11 cellular contexts compared by ENCODE assay signal in genomic region chr17:45230410-45230786, GRCh38. TPM values are rescaled to one million over a fixed set of nuclear protein-coding genes. Genes with fewer than 3 reads are reported as not detected.
A peak's percentile ranks its signal among the peaks of the same experiment; 100 is the strongest.
DNase-seq lines count a peak whose midpoint lies in the region; ATAC-seq and TF ChIP-seq lines count a peak whose summit lies in the region.
"Had no signal": no experiment of that assay in that cellular context is flagged by ENCODE, and none has a peak within 500 bp of the region (broad histone marks: within the 10 kb centered on the region; RNA-seq: fewer than 3 reads in every experiment).

No MANE protein-coding gene starts in this region.

- no peak for TF ChIP-seq POLR2A in IMR-90 (IDR thresholded peaks at IDR 0.05; ENCODE audit: low read depth, low read length)

- H4K91ac ChIP-seq in IMR-90 (ENCODE audit: insufficient read depth, low read depth, low read length): peak overlapping the region; percentile 96; the same call in 1 of the 2 replicates
- H4K91ac ChIP-seq in trophoblast cell (ENCODE audit: low read depth, low read length): no peak overlapping the region

- H2AK9ac ChIP-seq in IMR-90 (replicated peaks; ENCODE audit: low read depth, low read length, poor library complexity): peak overlapping the region; percentile 44

- WGBS in IMR-90 (ENCODE audit: extremely low coverage in 2 of 2, insufficient read length in 1 of 2), 2 experiments: no CpG with 5 or more reads among the region's 4 CpGs
- no CpG with 5 or more reads among the region's 4 CpGs for WGBS in trophoblast cell (ENCODE audit: extremely low coverage, insufficient coverage, insufficient read length)

- H2BK120ac ChIP-seq in IMR-90 (ENCODE audit: low read depth, low read length): peak overlapping the region; percentile 98
- H2BK120ac ChIP-seq in trophoblast cell (ENCODE audit: insufficient read depth, low read length, poor library complexity): no peak overlapping the region

- H2AK5ac ChIP-seq in IMR-90 (ENCODE audit: low read depth, low read length): peak overlapping the region; percentile 75
- H2AK5ac ChIP-seq in trophoblast cell (ENCODE audit: low read length): peak overlapping the region; percentile 32

- H3K9ac ChIP-seq in IMR-90 (ENCODE audit: low read depth, low read length): no peak overlapping the region; the same call in 1 of the 2 replicates
- H3K9ac ChIP-seq in trophoblast cell (ENCODE audit: low read length): no peak overlapping the region

- dilution Hi-C loops in IMR-90 (cut with HindIII; ENCODE audit: low sequenced_read_pairs, unreplicated experiment): no loop called here

- peak overlapping the region; percentile 13 for H4K5ac ChIP-seq in IMR-90 (ENCODE audit: low read depth, low read length)

- DNase-seq in CD14-positive monocyte (ENCODE audit: low spot score): no peak
- no peak for DNase-seq in IMR-90
- no peak for DNase-seq in activated naive CD8-positive, alpha-beta T cell treated with anti-CD3 and anti-CD28 coated beads for 36 hours
- DNase-seq in trophoblast cell: no peak
- DNase-seq in left colon: no peak
- DNase-seq in NCI-H524 treated with DMSO at 0.1 percent for 48 hours (lab: John Stamatoyannopoulos, UW): no peak
- no peak for DNase-seq in osteocyte (ENCODE audit: extremely low spot score, unreplicated experiment)
- DNase-seq: stimulated activated CD4-positive, alpha-beta T cell treated with anti-CD3 and anti-CD28 coated beads, Interleukin-4, amount 100 ng/mL, for 4 hours had no signal

- peak overlapping the region; percentile 97 for H3K4ac ChIP-seq in IMR-90 (ENCODE audit: low read depth, low read length)
- no peak overlapping the region for H3K4ac ChIP-seq in trophoblast cell (ENCODE audit: low read depth, low read length)

- H3K18ac ChIP-seq in IMR-90 (ENCODE audit: low read depth, low read length) (peak overlapping the region; percentile 87; the same call in 1 of the 2 replicates), trophoblast cell (ENCODE audit: low read length) (no peak overlapping the region)

- H3K27ac Mint-ChIP-seq in CD14-positive monocyte (peak overlapping the region; percentile 98 to 100 (median 100)), osteocyte (ENCODE audit: unreplicated experiment) (no peak overlapping the region)
- H3K27ac Mint-ChIP-seq in activated naive CD8-positive, alpha-beta T cell treated with anti-CD3 and anti-CD28 coated beads for 36 hours: peak overlapping the region; percentile 99
- H3K27ac Mint-ChIP-seq: type B pancreatic cell had no signal

- no peak overlapping the region for H3K56ac ChIP-seq in IMR-90 (ENCODE audit: extremely low read depth, insufficient read depth, low read length)

- no peak for TF ChIP-seq RAD21 in IMR-90 (IDR thresholded peaks at IDR 0.05; ENCODE audit: low read length)

- intact Hi-C loops in CD14-positive monocyte (cut with micrococcal nuclease) (no loop called here), IMR-90 (cut with micrococcal nuclease) (no loop called here), left colon (cut with DNase I, micrococcal nuclease) (no loop called here)

- peaks cover 0 to 4% (median 0%) of the 10 kb centered on the region in 3 donors for H3K27me3 Mint-ChIP-seq in CD14-positive monocyte (ENCODE audit: low read depth in 3 of 3)
- no peaks in the 10 kb centered on the region for H3K27me3 Mint-ChIP-seq in activated naive CD8-positive, alpha-beta T cell treated with anti-CD3 and anti-CD28 coated beads for 36 hours
- no peaks in the 10 kb centered on the region for H3K27me3 Mint-ChIP-seq in osteocyte (ENCODE audit: unreplicated experiment)

- peak overlapping the region; percentile 82; the same call in 1 of the 2 replicates for H2BK20ac ChIP-seq in IMR-90 (ENCODE audit: low read depth, low read length)

- in situ Hi-C loops in IMR-90 (cut with MboI; ENCODE audit: low sequenced_read_pairs): no loop called here

- H3K36me3 Mint-ChIP-seq in CD14-positive monocyte (peaks cover 64 to 74% of the 10 kb centered on the region in 2 donors), osteocyte (ENCODE audit: unreplicated experiment) (no peaks in the 10 kb centered on the region)
- peaks cover 51% of the 10 kb centered on the region for H3K36me3 Mint-ChIP-seq in activated naive CD8-positive, alpha-beta T cell treated with anti-CD3 and anti-CD28 coated beads for 36 hours
- H3K36me3 Mint-ChIP-seq: type B pancreatic cell had no signal

- H3K4me1 ChIP-seq in IMR-90 (ENCODE audit: control insufficient read depth, insufficient read depth, low read length): peaks cover 37% of the 10 kb centered on the region
- H3K4me1 ChIP-seq in trophoblast cell (ENCODE audit: control insufficient read depth in 1 of 2, insufficient read depth in 2 of 2, low read length in 2 of 2): peaks cover 10 to 14% of the 10 kb centered on the region in 2 experiments

- 0 out of 2 replicates have a peak overlapping the region, but pooled peaks have one; percentile 41 for H3K14ac ChIP-seq in IMR-90 (replicated peaks; ENCODE audit: low read depth, low read length)
- H3K14ac ChIP-seq in trophoblast cell (ENCODE audit: low read length): no peak overlapping the region

- no peak overlapping the region for H2BK12ac ChIP-seq in trophoblast cell (ENCODE audit: low read length)

- POLR2A ChIA-PET in IMR-90 (lab: Charles Lee; ENCODE audit: unreplicated experiment): no interaction called here

- H2BK5ac ChIP-seq in IMR-90 (ENCODE audit: low read depth, low read length, poor library complexity, severe bottlenecking) (peak overlapping the region; percentile 21), trophoblast cell (ENCODE audit: low read depth, low read length, poor library complexity) (no peak overlapping the region)

- H3K23ac ChIP-seq in IMR-90 (ENCODE audit: low read depth, low read length): no peak overlapping the region
- H3K23ac ChIP-seq in trophoblast cell (ENCODE audit: low read length): no peak overlapping the region

- no peak overlapping the region for H3K4me2 ChIP-seq in IMR-90 (ENCODE audit: low read depth, low read length)
- H3K4me2 ChIP-seq in trophoblast cell (ENCODE audit: low read length): no peak overlapping the region

- peaks cover 96% of the 10 kb centered on the region for H3K4me1 Mint-ChIP-seq in CD14-positive monocyte
- peaks cover 82% of the 10 kb centered on the region for H3K4me1 Mint-ChIP-seq in activated naive CD8-positive, alpha-beta T cell treated with anti-CD3 and anti-CD28 coated beads for 36 hours
- H3K4me1 Mint-ChIP-seq in osteocyte (ENCODE audit: unreplicated experiment): peaks cover 38% of the 10 kb centered on the region

- H4K20me1 ChIP-seq in IMR-90 (ENCODE audit: insufficient read depth, low read length): no peaks in the 10 kb centered on the region

- no peaks in the 10 kb centered on the region for H3K79me2 ChIP-seq in trophoblast cell (ENCODE audit: control insufficient read depth, insufficient read depth, low read length, poor library complexity)

- ATAC-seq in IMR-90 (ENCODE audit: low read depth) (no peak), HG03520 (IDR thresholded peaks at IDR 0.05; ENCODE audit: unreplicated experiment) (no peak), left colon (no peak)
- ATAC-seq: pancreas had no signal

- peaks cover 24% of the 10 kb centered on the region for H3K9me1 ChIP-seq in IMR-90 (ENCODE audit: insufficient read depth, low read length)

- peak overlapping the region; percentile 69 for H2AFZ ChIP-seq in IMR-90 (replicated peaks; ENCODE audit: low read length, poor library complexity)
- H2AFZ ChIP-seq in trophoblast cell (ENCODE audit: insufficient read depth, low read length, poor library complexity): no peak overlapping the region

- BruUV-seq in IMR-90 (replicated peaks; lab: Mats Ljungman, UMichigan): no TSS peak

- CTCF ChIA-PET in IMR-90 (lab: Yijun Ruan, JAX): interaction anchor here (0.8 kb wide), 1 partner anchor 95 kb away, joined by 3 read pairs; the partner anchor contains the start of gene ACBD4

- TF ChIP-seq CTCF in CD14-positive monocyte (IDR thresholded peaks at IDR 0.05) (no peak), IMR-90 (conservative IDR thresholded peaks at IDR 0.05; ENCODE audit: low read depth, low read length) (no peak), osteocyte (IDR thresholded peaks at IDR 0.05) (no peak)

- no peak overlapping the region for H4K12ac ChIP-seq in trophoblast cell (ENCODE audit: low read depth, low read length)

- H3K4me3 Mint-ChIP-seq in CD14-positive monocyte (peak overlapping the region; percentile 21 to 65), osteocyte (ENCODE audit: unreplicated experiment) (no peak overlapping the region)
- peak overlapping the region; percentile 96 for H3K4me3 Mint-ChIP-seq in activated naive CD8-positive, alpha-beta T cell treated with anti-CD3 and anti-CD28 coated beads for 36 hours
- H3K4me3 Mint-ChIP-seq: type B pancreatic cell had no signal

- H4K8ac ChIP-seq in IMR-90 (ENCODE audit: low read depth in 2 of 2, low read length in 2 of 2) (peak overlapping the region; percentile 87 to 98; a peak in 3 of 4 replicates), trophoblast cell (ENCODE audit: low read depth, low read length) (no peak overlapping the region)

- peaks cover 0 to 28% of the 10 kb centered on the region in 2 experiments; a peak in 3 of 4 replicates for H3K79me1 ChIP-seq in IMR-90 (ENCODE audit: low read depth in 1 of 2, low read length in 2 of 2)
- no peaks in the 10 kb centered on the region for H3K79me1 ChIP-seq in trophoblast cell (ENCODE audit: low read length)

- no peaks in the 10 kb centered on the region for H3K36me3 ChIP-seq in IMR-90 (ENCODE audit: control insufficient read depth, insufficient read depth, low read length)
- no peaks in the 10 kb centered on the region for H3K36me3 ChIP-seq in trophoblast cell (ENCODE audit: control insufficient read depth in 1 of 2, insufficient read depth in 2 of 2, low read length in 2 of 2)
- H3K36me3 ChIP-seq: pancreas had no signal

- H3K27ac ChIP-seq in IMR-90 (ENCODE audit: insufficient read depth, low read length) (peak overlapping the region; percentile 91), trophoblast cell (ENCODE audit: low read depth, low read length) (no peak overlapping the region)

- H2BK15ac ChIP-seq in IMR-90 (ENCODE audit: low read depth, low read length): peak overlapping the region; percentile 86; the same call in 2 of the 3 replicates

- no peaks in the 10 kb centered on the region for H3K27me3 ChIP-seq in IMR-90 (ENCODE audit: control insufficient read depth, insufficient read depth, low read length)
- no peaks in the 10 kb centered on the region for H3K27me3 ChIP-seq in trophoblast cell (ENCODE audit: insufficient read depth, low read length)
- H3K27me3 ChIP-seq: pancreas had no signal

- no peaks in the 10 kb centered on the region for H3K9me3 ChIP-seq in IMR-90 (ENCODE audit: control insufficient read depth, insufficient read depth, low read length)
- peaks cover 2% of the 10 kb centered on the region for H3K9me3 ChIP-seq in trophoblast cell (ENCODE audit: insufficient read depth, low read depth, low read length)
- H3K9me3 ChIP-seq: pancreas had no signal

- H3K9me3 Mint-ChIP-seq in CD14-positive monocyte: peaks cover 0 to 1% (median 0%) of the 10 kb centered on the region in 7 donors
- no peaks in the 10 kb centered on the region for H3K9me3 Mint-ChIP-seq in activated naive CD8-positive, alpha-beta T cell treated with anti-CD3 and anti-CD28 coated beads for 36 hours
- H3K9me3 Mint-ChIP-seq in osteocyte (ENCODE audit: unreplicated experiment): no peaks in the 10 kb centered on the region
- H3K9me3 Mint-ChIP-seq: type B pancreatic cell had no signal

- H3K4me3 ChIP-seq in IMR-90 (ENCODE audit: insufficient read depth, low read depth, low read length) (no peak overlapping the region), trophoblast cell (ENCODE audit: low read depth, low read length) (no peak overlapping the region)
- H3K4me3 ChIP-seq: pancreas had no signal

RNA-seq across cellular contexts. Expression of gene FMNL1, which starts 8.7 kb away (rescaled TPM):
- polyA plus RNA-seq in CD14-positive monocyte: 10 to 100 TPM; 23.8 to 24.8 TPM
- 0.36 and 0.56 TPM in 2 replicates for total RNA-seq in IMR-90 (2012; rRNA removed)
- polyA plus RNA-seq in IMR-90 (2012; rRNA removed): 1.4 and 2.3 TPM in 2 replicates
- polyA plus RNA-seq in IMR-90 (2012; cell fraction: cytosol; rRNA removed): 4.2 and 5.3 TPM in 2 replicates
- 10.8 and 12.1 TPM in 2 replicates for polyA plus RNA-seq in IMR-90 (2012; cell fraction: nucleus; rRNA removed; ENCODE audit: low replicate concordance)
- 100 to 1,000 TPM; 215 to 219 TPM for total RNA-seq in activated naive CD8-positive, alpha-beta T cell treated with anti-CD3 and anti-CD28 coated beads for 36 hours
- 2.4 and 2.8 TPM in 2 replicates for polyA plus RNA-seq in trophoblast cell (2013)
- 10 to 100 TPM in 1 of 2 donors, 1 to 10 TPM in 1; 5.4 to 12.2 TPM for total RNA-seq in left colon
- total RNA-seq in osteocyte: 2.0 and 2.8 TPM in 2 replicates

RNA-seq across cellular contexts. Expression of gene SPATA32, which starts 31.5 kb away (rescaled TPM):
- polyA plus RNA-seq in CD14-positive monocyte (not detected), IMR-90 (2012; rRNA removed) (not detected in 2 replicates)
- total RNA-seq in IMR-90 (2012; rRNA removed) (under 0.01 and 0.18 TPM in 2 replicates), left colon (not detected), osteocyte (0.18 TPM in 1 of 2 replicates, not detected in the other)
- polyA plus RNA-seq in IMR-90 (2012; cell fraction: cytosol; rRNA removed): not detected in 2 replicates
- polyA plus RNA-seq in IMR-90 (2012; cell fraction: nucleus; rRNA removed; ENCODE audit: low replicate concordance): 0.09 TPM in 1 of 2 replicates, not detected in the other
- under 1 TPM; 0.62 to 0.68 TPM for total RNA-seq in activated naive CD8-positive, alpha-beta T cell treated with anti-CD3 and anti-CD28 coated beads for 36 hours
- polyA plus RNA-seq in trophoblast cell (2013): not detected in 2 replicates

Comparison
In these comparisons a context has a peak if more than half of its experiments do, and no peak if none do; other contexts are left out.
1. RNA of gene FMNL1, which starts 8.7 kb away (total RNA-seq): 215 to 219 TPM in activated naive CD8-positive, alpha-beta T cell treated with anti-CD3 and anti-CD28 coated beads for 36 hours; 5.4 to 12.2 TPM in left colon, 2.0 to 2.8 TPM in osteocyte and 0.36 to 0.56 TPM in IMR-90; every median in the first group is over 10 times any median in the second.